8 cellular contexts compared by ENCODE assay signal in genomic region chr17:50956750-50957523, GRCh38.
A peak's percentile ranks its signal among the peaks of the same experiment; 100 is the strongest.
DNase-seq lines count a peak whose midpoint lies in the region; ATAC-seq, FAIRE-seq and TF ChIP-seq lines count a peak whose summit lies in the region.

No MANE protein-coding gene starts in this region.

- H3K27ac ChIP-seq in A549 (peak overlapping the region; percentile 29 to 81; a peak in 3 of 6 replicates), left ventricle myocardium inferior (replicated peaks) (peak overlapping the region; percentile 82), sigmoid colon (peak overlapping the region; percentile 35 to 66 (median 61))

- peak; percentile 87 for TF ChIP-seq CTCF in A549 (IDR thresholded peaks at IDR 0.05)
- TF ChIP-seq CTCF in left ventricle myocardium inferior (IDR thresholded peaks at IDR 0.05; ENCODE audit: borderline replicate concordance), result peak; percentile 81
- peak; percentile 48 to 67 (median 62) for TF ChIP-seq CTCF in sigmoid colon (IDR thresholded peaks at IDR 0.05)

- peaks cover 3% of the 10 kb centered on the region for H3K36me3 Mint-ChIP-seq in activated naive CD8-positive, alpha-beta T cell treated with anti-CD3 and anti-CD28 coated beads for 36 hours

- no peaks in the 10 kb centered on the region for H3K27me3 Mint-ChIP-seq in activated naive CD8-positive, alpha-beta T cell treated with anti-CD3 and anti-CD28 coated beads for 36 hours

- no peaks in the 10 kb centered on the region for H3K27me3 ChIP-seq in left ventricle myocardium inferior (ENCODE audit: low read depth)
- H3K27me3 ChIP-seq in sigmoid colon, result no peaks in the 10 kb centered on the region

- H3K36me3 ChIP-seq in left ventricle myocardium inferior (peaks cover 12% of the 10 kb centered on the region), sigmoid colon (peaks cover 0 to 12% (median 0%) of the 10 kb centered on the region in 4 donors)

- TF ChIP-seq EP300 in A549 (IDR thresholded peaks at IDR 0.05), result no peak
- no peak for TF ChIP-seq EP300 in sigmoid colon (IDR thresholded peaks at IDR 0.05)

- H3K4me1 ChIP-seq in A549 (peaks cover 23% of the 10 kb centered on the region), left ventricle myocardium inferior (peaks cover 45% of the 10 kb centered on the region), sigmoid colon (peaks cover 0 to 30% (median 22%) of the 10 kb centered on the region in 4 donors)

- H3K4me2 ChIP-seq in A549, result no peak overlapping the region

- DNase-seq in A549 (ENCODE audit: low read depth in 1 of 2, low spot score in 1 of 2) (peak; percentile 69 to 71), NAMALWA (ENCODE audit: low spot score) (peak; percentile 75), SKM-1 (lab: John Stamatoyannopoulos, UW; ENCODE audit: unreplicated experiment) (peak; percentile 39), left ventricle myocardium inferior (peak; percentile 58), sigmoid colon (peak; percentile 83)
- DNase-seq in activated naive CD8-positive, alpha-beta T cell treated with anti-CD3 and anti-CD28 coated beads for 36 hours, result peak; percentile 60

- POLR2A ChIA-PET in A549 (lab: Yijun Ruan, JAX), result interaction anchor here (0.6 to 1.6 kb wide), 4 partner anchors 90 to 105 kb away, joined by 3 to 14 read pairs (median 9); partner anchors contain the start of gene TOB1

- TF ChIP-seq POLR2A in A549 (IDR thresholded peaks at IDR 0.05; ENCODE audit: low read length) (no peak), sigmoid colon (IDR thresholded peaks at IDR 0.05) (no peak)

- CTCF ChIA-PET in A549 (lab: Yijun Ruan, JAX), result interaction anchor here (0.7 to 28.2 kb wide), 24 partner anchors 8 to 178 kb away, joined by 3 to 1502 read pairs (median 5); partner anchors contain the start of gene TOB1

- H3K4me3 ChIP-seq in A549, result no peak overlapping the region
- no peak overlapping the region for H3K4me3 ChIP-seq in left ventricle myocardium inferior
- H3K4me3 ChIP-seq in sigmoid colon, result no peak overlapping the region

- peak; percentile 73 to 87 for ATAC-seq in A549
- ATAC-seq in GM18511 (IDR thresholded peaks at IDR 0.05; ENCODE audit: unreplicated experiment), result peak; percentile 57
- no peak for ATAC-seq in GM18907 (IDR thresholded peaks at IDR 0.05; ENCODE audit: unreplicated experiment)

- H3K9me3 ChIP-seq in A549, result no peaks in the 10 kb centered on the region
- no peaks in the 10 kb centered on the region for H3K9me3 ChIP-seq in left ventricle myocardium inferior (replicated peaks)
- no peaks in the 10 kb centered on the region for H3K9me3 ChIP-seq in sigmoid colon

- peaks cover 3% of the 10 kb centered on the region for H3K4me1 Mint-ChIP-seq in activated naive CD8-positive, alpha-beta T cell treated with anti-CD3 and anti-CD28 coated beads for 36 hours

- no peak overlapping the region for H3K4me3 Mint-ChIP-seq in activated naive CD8-positive, alpha-beta T cell treated with anti-CD3 and anti-CD28 coated beads for 36 hours

- TF ChIP-seq RAD21 in A549 (conservative IDR thresholded peaks at IDR 0.05 in 1 of 2, IDR thresholded peaks at IDR 0.05 in 1 of 2), result peak; percentile 80 to 85

- WGBS in A549 (ENCODE audit: missing lambda C conversion rate), result 37% methylated on average over 13 of the region's 13 CpGs
- 43 to 45% methylated on average over 13 of the region's 13 CpGs for WGBS in sigmoid colon, 2 donors

- H3K27ac Mint-ChIP-seq in activated naive CD8-positive, alpha-beta T cell treated with anti-CD3 and anti-CD28 coated beads for 36 hours, result no peak overlapping the region

- H3K9me3 Mint-ChIP-seq in activated naive CD8-positive, alpha-beta T cell treated with anti-CD3 and anti-CD28 coated beads for 36 hours, result no peaks in the 10 kb centered on the region

- FAIRE-seq in A549 (lab: Jason Lieb, UNC), result peak; percentile 86

- intact Hi-C loops in left ventricle myocardium inferior (cut with micrococcal nuclease), result loop anchor here (5.0 to 10.0 kb wide), 2 partner anchors 105 to 172 kb away; no protein-coding TSS in a partner anchor
- intact Hi-C loops in sigmoid colon (cut with DNase I), result loop anchor here (10.0 kb wide), 1 partner anchor 412 kb away; the partner anchor contains the start of gene SPATA20

TF ChIP-seq in A549, 52 proteins besides CTCF, POLR2A, EP300 and RAD21:
- TF ChIP-seq POLR2AphosphoS2 (conservative IDR thresholded peaks at IDR 0.05; ENCODE audit: low read length), result 0 out of 2 replicates have a peak, but pooled peaks have one; percentile 41
- no peak for TF ChIP-seq EHMT2 (IDR thresholded peaks at IDR 0.05; ENCODE audit: low read depth)
- TF ChIP-seq SMC3 (IDR thresholded peaks at IDR 0.05), result peak; percentile 91
TF ChIP-seq in A549: peak in this region for 2.
